12 cellular contexts compared by ENCODE assay signal in genomic region chr15:47292638-47293037, GRCh38.
"Had no signal": no experiment of that assay in that cellular context is flagged by ENCODE, and none has a peak within 500 bp of the region (broad histone marks: within the 10 kb centered on the region; RNA-seq: fewer than 3 reads in every experiment).

No MANE protein-coding gene starts in this region.

- H3K36me3 ChIP-seq: ascending aorta, right lobe of liver, spleen, stomach, uterus had no signal

- H3K9me3 ChIP-seq: psoas muscle, right lobe of liver, stomach, uterus had no signal

- H3K4me3 ChIP-seq: ascending aorta, dorsolateral prefrontal cortex, psoas muscle, right lobe of liver, spleen, stomach, uterus had no signal

- H3K4me1 ChIP-seq: spleen, uterus had no signal

- H3K27me3 ChIP-seq: ascending aorta, dorsolateral prefrontal cortex, right lobe of liver, spleen, stomach, uterus had no signal

- DNase-seq: activated naive CD4-positive, alpha-beta T cell treated with anti-CD3 and anti-CD28 coated beads for 36 hours; activated naive CD8-positive, alpha-beta T cell treated with anti-CD3 and anti-CD28 coated beads, Interleukin-2, amount 50 U/mL, for 24 hours; dorsolateral prefrontal cortex; endodermal cell; kidney glomerular epithelial cell; psoas muscle; right lobe of liver; spleen; stomach; uterus had no signal

- H3K27ac ChIP-seq: psoas muscle, spleen, uterus had no signal

- ATAC-seq: activated CD4-positive, CD25-positive, alpha-beta regulatory T cell treated with anti-CD3 and anti-CD28 coated beads, Interleukin-2, amount 50 U/mL, for 24 hours; activated naive CD8-positive, alpha-beta T cell treated with anti-CD3 and anti-CD28 coated beads, Interleukin-2, amount 50 U/mL, for 24 hours; psoas muscle had no signal
